Comparison of ENCODE assay signal across 20 cellular contexts in the genomic region with DNA sequence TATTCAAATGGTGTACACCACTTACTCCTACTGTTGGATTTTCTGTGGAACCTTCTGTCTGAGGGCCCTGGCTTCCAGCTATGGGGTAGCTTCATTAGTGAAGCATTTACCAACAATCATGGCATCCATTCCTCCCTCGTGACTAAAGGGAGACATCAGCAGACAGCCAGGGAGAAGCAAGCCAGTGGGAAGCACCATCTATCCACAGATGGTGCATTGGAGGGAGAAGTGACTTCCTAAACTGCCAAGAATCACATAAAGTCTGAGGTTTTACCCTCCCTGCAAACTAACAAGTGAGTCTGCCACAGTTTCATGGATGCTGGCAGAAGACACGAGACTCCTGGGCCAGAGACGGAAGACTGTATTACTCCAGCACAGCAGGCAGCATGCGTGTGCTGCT. TPM values are rescaled to one million over a fixed set of nuclear protein-coding genes. Genes with fewer than 3 reads are reported as not detected.
DNase-seq lines count a peak whose midpoint lies in the region; ATAC-seq and TF ChIP-seq lines count a peak whose summit lies in the region.
"Had no signal": no experiment of that assay in that cellular context is flagged by ENCODE, and none has a peak within 500 bp of the region (broad histone marks: within the 10 kb centered on the region; RNA-seq: fewer than 3 reads in every experiment).

No MANE protein-coding gene starts in this region.

- H2AFZ ChIP-seq in Loucy (ENCODE audit: low read length), result no peak overlapping the region
- no peak overlapping the region for H2AFZ ChIP-seq in neural progenitor cell (replicated peaks)

- peaks cover 59% of the 10 kb centered on the region for H3K4me1 ChIP-seq in BLaER1
- H3K4me1 ChIP-seq in Loucy (ENCODE audit: insufficient read depth, low read length, poor library complexity, severe bottlenecking), result peaks cover 48% of the 10 kb centered on the region
- H3K4me1 ChIP-seq in neural progenitor cell, result no peaks in the 10 kb centered on the region
- peaks cover 0 to 9% (median 1%) of the 10 kb centered on the region in 12 donors for H3K4me1 ChIP-seq in heart left ventricle
- no peaks in the 10 kb centered on the region for H3K4me1 ChIP-seq in breast epithelium

- H3K4me3 ChIP-seq in BLaER1, result no peak overlapping the region
- peak overlapping the region; percentile 14 for H3K4me3 ChIP-seq in Loucy (ENCODE audit: low read length, poor library complexity, severe bottlenecking)
- no peak overlapping the region for H3K4me3 ChIP-seq in neural progenitor cell
- no peak overlapping the region for H3K4me3 ChIP-seq in heart left ventricle
- no peak overlapping the region for H3K4me3 ChIP-seq in breast epithelium

- no peaks in the 10 kb centered on the region for H3K9me2 ChIP-seq in Loucy (replicated peaks; ENCODE audit: low read depth, low read length)

- TF ChIP-seq POLR2A in heart left ventricle (IDR thresholded peaks at IDR 0.05) (no peak), breast epithelium (IDR thresholded peaks at IDR 0.05) (no peak)

- peaks cover 14% of the 10 kb centered on the region for H3K4me1 Mint-ChIP-seq in neural progenitor cell
- peaks cover 5% of the 10 kb centered on the region for H3K4me1 Mint-ChIP-seq in activated T-helper 2 cell treated with anti-CD3 and anti-CD28 coated beads, Interferon-gamma antibody, Interleukin-2, Interleukin-4, amounts not matched to agents 10 μg/mL and 5 μg/mL and 100 μg/mL, durations not matched to agents 14 hours and 24 hours and 36 hours (ENCODE audit: low read depth)

- peak overlapping the region; percentile 65 for H3K4me2 ChIP-seq in BLaER1
- peak overlapping the region; percentile 57 for H3K4me2 ChIP-seq in Loucy (ENCODE audit: low read depth, low read length, poor library complexity, severe bottlenecking)
- no peak overlapping the region for H3K4me2 ChIP-seq in neural progenitor cell

- no peak for DNase-seq in neural progenitor cell (ENCODE audit: low spot score)
- no peak for DNase-seq in heart left ventricle
- no peak for DNase-seq in breast epithelium (ENCODE audit: low spot score in 2 of 2)
- DNase-seq in activated T-helper 2 cell treated with anti-CD3 and anti-CD28 coated beads, Interferon-gamma antibody, Interleukin-2, Interleukin-4, amounts not matched to agents 10 μg/mL and 5 μg/mL and 100 μg/mL, durations not matched to agents 14 hours and 24 hours and 36 hours (ENCODE audit: low spot score), result no peak
- DNase-seq: H7; Karpas-422; NCI-H1092; NCI-H1436 treated with DMSO at 0.1 percent for 48 hours; NCI-H2029 treated with DMSO at 0.1 percent for 48 hours; NCI-H2171 treated with DMSO at 0.1 percent for 48 hours; NK-92 treated with Interleukin-12 subunit alpha and Interleukin-12 subunit beta, amount 100 ng/mL, for 24 hours; SHP77 treated with DMSO at 0.1 percent for 48 hours had no signal

- H3K27ac ChIP-seq in BLaER1 (no peak overlapping the region), VCaP (peak overlapping the region; percentile 37), neural progenitor cell (no peak overlapping the region), heart left ventricle (no peak overlapping the region), breast epithelium (no peak overlapping the region)
- H3K27ac ChIP-seq: C4-2B, HL-60 had no signal

- H4K20me1 ChIP-seq in BLaER1 (no peaks in the 10 kb centered on the region), Loucy (ENCODE audit: insufficient read depth, low read length, poor library complexity, severe bottlenecking) (no peaks in the 10 kb centered on the region), neural progenitor cell (ENCODE audit: low read depth) (no peaks in the 10 kb centered on the region)

- no peaks in the 10 kb centered on the region for H3K9me3 Mint-ChIP-seq in neural progenitor cell
- H3K9me3 Mint-ChIP-seq in activated T-helper 2 cell treated with anti-CD3 and anti-CD28 coated beads, Interferon-gamma antibody, Interleukin-2, Interleukin-4, amounts not matched to agents 10 μg/mL and 5 μg/mL and 100 μg/mL, durations not matched to agents 14 hours and 24 hours and 36 hours, result no peaks in the 10 kb centered on the region

- TF ChIP-seq CTCF in Loucy (conservative IDR thresholded peaks at IDR 0.05; ENCODE audit: low read length), result no peak
- TF ChIP-seq CTCF in VCaP (conservative IDR thresholded peaks at IDR 0.05), result no peak
- TF ChIP-seq CTCF in neural progenitor cell (IDR thresholded peaks at IDR 0.05), result no peak
- TF ChIP-seq CTCF in heart left ventricle (IDR thresholded peaks at IDR 0.05), result no peak
- no peak for TF ChIP-seq CTCF in breast epithelium (IDR thresholded peaks at IDR 0.05)

- H3F3A ChIP-seq in Loucy (ENCODE audit: low read depth) (peaks cover 4% of the 10 kb centered on the region), neural progenitor cell (ENCODE audit: low read depth) (no peaks in the 10 kb centered on the region)

- WGBS in heart left ventricle, 4 donors, result 79 to 86% (median 83%) methylated on average over 4 of the region's 4 CpGs

- H3K9ac ChIP-seq in BLaER1 (no peak overlapping the region), Loucy (ENCODE audit: low read depth, low read length, poor library complexity, severe bottlenecking) (peak overlapping the region; percentile 6), neural progenitor cell (no peak overlapping the region)

- no peaks in the 10 kb centered on the region for H3K9me3 ChIP-seq in BLaER1
- no peaks in the 10 kb centered on the region for H3K9me3 ChIP-seq in Loucy (ENCODE audit: insufficient read depth, low read depth, low read length)
- H3K9me3 ChIP-seq in neural progenitor cell (ENCODE audit: low read depth), result no peaks in the 10 kb centered on the region
- H3K9me3 ChIP-seq in heart left ventricle, result no peaks in the 10 kb centered on the region
- H3K9me3 ChIP-seq in breast epithelium, result no peaks in the 10 kb centered on the region

- no peak overlapping the region for H3K4me3 Mint-ChIP-seq in neural progenitor cell
- H3K4me3 Mint-ChIP-seq in activated T-helper 2 cell treated with anti-CD3 and anti-CD28 coated beads, Interferon-gamma antibody, Interleukin-2, Interleukin-4, amounts not matched to agents 10 μg/mL and 5 μg/mL and 100 μg/mL, durations not matched to agents 14 hours and 24 hours and 36 hours (ENCODE audit: low read depth), result no peak overlapping the region

- peak overlapping the region; percentile 17 for H3K27ac Mint-ChIP-seq in neural progenitor cell
- H3K27ac Mint-ChIP-seq in activated T-helper 2 cell treated with anti-CD3 and anti-CD28 coated beads, Interferon-gamma antibody, Interleukin-2, Interleukin-4, amounts not matched to agents 10 μg/mL and 5 μg/mL and 100 μg/mL, durations not matched to agents 14 hours and 24 hours and 36 hours, result no peak overlapping the region

- intact Hi-C loops in heart left ventricle (cut with DNase I) (loop anchor here in 1 of 10 donors (10.0 kb wide), 2 partner anchors 58 to 148 kb away; partner anchors contain the start of gene C2CD2), breast epithelium (cut with DNase I; ENCODE audit: low total_unique reads) (no loop called here)
- intact Hi-C loops in activated T-helper 2 cell treated with anti-CD3 and anti-CD28 coated beads, Interferon-gamma antibody, Interleukin-2, Interleukin-4, amounts not matched to agents 10 μg/mL and 5 μg/mL and 100 μg/mL, durations not matched to agents 14 hours and 24 hours and 36 hours (cut with micrococcal nuclease), result no loop called here

- no peaks in the 10 kb centered on the region for H3K36me3 Mint-ChIP-seq in neural progenitor cell
- H3K36me3 Mint-ChIP-seq in activated T-helper 2 cell treated with anti-CD3 and anti-CD28 coated beads, Interferon-gamma antibody, Interleukin-2, Interleukin-4, amounts not matched to agents 10 μg/mL and 5 μg/mL and 100 μg/mL, durations not matched to agents 14 hours and 24 hours and 36 hours (ENCODE audit: low read depth), result no peaks in the 10 kb centered on the region

- H3K27me3 Mint-ChIP-seq in neural progenitor cell (ENCODE audit: insufficient read depth, low read depth), result peaks cover 7% of the 10 kb centered on the region
- H3K27me3 Mint-ChIP-seq in activated T-helper 2 cell treated with anti-CD3 and anti-CD28 coated beads, Interferon-gamma antibody, Interleukin-2, Interleukin-4, amounts not matched to agents 10 μg/mL and 5 μg/mL and 100 μg/mL, durations not matched to agents 14 hours and 24 hours and 36 hours (ENCODE audit: low read depth), result peaks cover 10% of the 10 kb centered on the region

- H3K79me2 ChIP-seq in Loucy (ENCODE audit: insufficient read depth, low read length) (peaks cover 11% of the 10 kb centered on the region; the same call in 1 of the 2 replicates), neural progenitor cell (ENCODE audit: low read depth) (no peaks in the 10 kb centered on the region)

- H3K27me3 ChIP-seq in BLaER1 (peaks cover 14% of the 10 kb centered on the region; the same call in 1 of the 2 replicates), Loucy (ENCODE audit: insufficient read depth, low read length, poor library complexity, severe bottlenecking) (no peaks in the 10 kb centered on the region), neural progenitor cell (no peaks in the 10 kb centered on the region), heart left ventricle (peaks cover 0 to 5% (median 0%) of the 10 kb centered on the region in 9 donors), breast epithelium (no peaks in the 10 kb centered on the region)

- H3K36me3 ChIP-seq in BLaER1 (no peaks in the 10 kb centered on the region), Loucy (ENCODE audit: insufficient read depth, low read length) (no peaks in the 10 kb centered on the region), neural progenitor cell (no peaks in the 10 kb centered on the region), heart left ventricle (no peaks in the 10 kb centered on the region), breast epithelium (no peaks in the 10 kb centered on the region)

- ATAC-seq in GM19328 (IDR thresholded peaks at IDR 0.05; ENCODE audit: unreplicated experiment) (no peak), heart left ventricle (no peak)
- ATAC-seq: SK-N-SH treated with all-trans-retinoic acid at 6 μM for 48 hours had no signal

RNA-seq across cellular contexts. Expression of gene UMODL1, which starts 31.4 kb away (rescaled TPM):
- 0.09 TPM in 1 of 2 replicates, not detected in the other for total RNA-seq in neural progenitor cell (ENCODE audit: low replicate concordance)
- total RNA-seq in heart left ventricle, result under 1 TPM in 2 of 9 donors, not detected in 7; 0.07 to 0.19 TPM
- not detected for polyA plus RNA-seq in heart left ventricle
- not detected for total RNA-seq in breast epithelium
- total RNA-seq in activated T-helper 2 cell treated with anti-CD3 and anti-CD28 coated beads, Interferon-gamma antibody, Interleukin-2, Interleukin-4, amounts not matched to agents 10 μg/mL and 5 μg/mL and 100 μg/mL, durations not matched to agents 14 hours and 24 hours and 36 hours, result not detected in 2 replicates
- total RNA-seq: HT1080 had no signal
